Comparison of ENCODE assay signal across 1 cellular context in genomic region chr11:65477271-65478029, GRCh38.
A peak's percentile ranks its signal among the peaks of the same experiment; 100 is the strongest.
TF ChIP-seq lines count a peak whose summit lies in the region.

No MANE protein-coding gene starts in this region.

TF ChIP-seq in HEK293, 187 proteins besides CTCF, POLR2A, EP300 and RAD21 (continued from another document and continues in another):
- TF ChIP-seq ZNF248 (tag by site-specific recombination; IDR thresholded peaks at IDR 0.05) (no peak), ZXDB (tag by site-specific recombination; IDR thresholded peaks at IDR 0.05) (peak; percentile 78), ZNF311 (tag by site-specific recombination; IDR thresholded peaks at IDR 0.05; ENCODE audit: borderline replicate concordance) (no peak), HOXD13 (CRISPR knock-in tag; IDR thresholded peaks at IDR 0.05; ENCODE audit: borderline replicate concordance) (no peak), ZNF549 (tag by site-specific recombination; IDR thresholded peaks at IDR 0.05) (no peak), ZFHX2 (tag by site-specific recombination; conservative IDR thresholded peaks at IDR 0.05) (peak; percentile 77), ZNF26 (tag by site-specific recombination; IDR thresholded peaks at IDR 0.05) (no peak), ZNF302 (tag by site-specific recombination; IDR thresholded peaks at IDR 0.05; ENCODE audit: low read depth) (no peak), MEIS1 (CRISPR knock-in tag; IDR thresholded peaks at IDR 0.05; ENCODE audit: borderline replicate concordance) (no peak), GLIS1 (tag by site-specific recombination; IDR thresholded peaks at IDR 0.05) (peak; percentile 86), ZNF19 (tag by site-specific recombination; IDR thresholded peaks at IDR 0.05; ENCODE audit: low read depth) (no peak), ZNF629 (tag by site-specific recombination; IDR thresholded peaks at IDR 0.05) (peak; percentile 60), PRDM10 (tag by site-specific recombination; IDR thresholded peaks at IDR 0.05) (peak; percentile 96), ZFP69B (tag by site-specific recombination; IDR thresholded peaks at IDR 0.05) (0 out of 2 replicates have a peak, but pooled peaks have one; percentile 28), ZBTB6 (tag by site-specific recombination; IDR thresholded peaks at IDR 0.05) (no peak), ZSCAN30 (tag by site-specific recombination; IDR thresholded peaks at IDR 0.05) (no peak), ZNF514 (tag by site-specific recombination; IDR thresholded peaks at IDR 0.05) (no peak), TSHZ1 (tag by site-specific recombination; IDR thresholded peaks at IDR 0.05; ENCODE audit: borderline replicate concordance) (no peak; the same call in 1 of the 2 replicates), ZNF140 (tag by site-specific recombination; IDR thresholded peaks at IDR 0.05) (no peak), ZBTB21 (tag by site-specific recombination; IDR thresholded peaks at IDR 0.05) (no peak; the same call in 1 of the 2 replicates), ZFP3 (tag by site-specific recombination; IDR thresholded peaks at IDR 0.05; ENCODE audit: low read depth) (no peak), TRIM28 (IDR thresholded peaks at IDR 0.05; ENCODE audit: borderline replicate concordance, low read length) (no peak), ZNF518A (tag by site-specific recombination; conservative IDR thresholded peaks at IDR 0.05; ENCODE audit: low read depth) (peak; percentile 59; the same call in 1 of the 2 replicates), ZNF132 (tag by site-specific recombination; IDR thresholded peaks at IDR 0.05; ENCODE audit: borderline replicate concordance) (no peak), PATZ1 (tag by site-specific recombination; IDR thresholded peaks at IDR 0.05) (peak; percentile 97), ZNF791 (tag by site-specific recombination; IDR thresholded peaks at IDR 0.05) (no peak), ZNF621 (tag by site-specific recombination; IDR thresholded peaks at IDR 0.05) (no peak), ZNF580 (tag by site-specific recombination; IDR thresholded peaks at IDR 0.05) (no peak), PRDM4 (tag by site-specific recombination; IDR thresholded peaks at IDR 0.05) (no peak; the same call in 1 of the 2 replicates), SALL2 (tag by site-specific recombination; IDR thresholded peaks at IDR 0.05; ENCODE audit: borderline replicate concordance) (no peak), ZNF704 (tag by site-specific recombination; IDR thresholded peaks at IDR 0.05) (no peak), ZNF610 (tag by site-specific recombination; IDR thresholded peaks at IDR 0.05; ENCODE audit: borderline replicate concordance) (no peak), KLF16 (tag by site-specific recombination; IDR thresholded peaks at IDR 0.05) (0 out of 2 replicates have a peak, but pooled peaks have one; percentile 14), ZNF324 (tag by site-specific recombination; IDR thresholded peaks at IDR 0.05) (no peak), ZNF404 (tag by site-specific recombination; IDR thresholded peaks at IDR 0.05) (no peak), ZNF174 (tag by site-specific recombination; IDR thresholded peaks at IDR 0.05) (no peak)
